Comparison of ENCODE assay signal across 20 cellular contexts in genomic region chr15:41562258-41562657, GRCh38. TPM values are rescaled to one million over a fixed set of nuclear protein-coding genes. Genes with fewer than 3 reads are reported as not detected.
DNase-seq lines count a peak whose midpoint lies in the region; ATAC-seq, FAIRE-seq and TF ChIP-seq lines count a peak whose summit lies in the region.
"Had no signal": no experiment of that assay in that cellular context is flagged by ENCODE, and none has a peak within 500 bp of the region (broad histone marks: within the 10 kb centered on the region; RNA-seq: fewer than 3 reads in every experiment).

No MANE protein-coding gene starts in this region.

- H2BK5ac ChIP-seq in H1 (ENCODE audit: low read depth, low read length) = peak overlapping the region; percentile 80; the same call in 1 of the 2 replicates

- H3K14ac ChIP-seq in H1 (ENCODE audit: insufficient read length) = no peak overlapping the region

- H3K4me2 ChIP-seq in H1 (ENCODE audit: insufficient read depth in 1 of 2, low read depth in 2 of 2, low read length in 2 of 2) (peak overlapping the region; percentile 41 to 61), neural progenitor cell (peak overlapping the region; percentile 99)

- H3K79me2 ChIP-seq in H1 (ENCODE audit: control insufficient read depth in 1 of 2, insufficient read depth in 2 of 2, low read length in 2 of 2) (peaks cover 0 to 21% of the 10 kb centered on the region in 2 experiments; a peak in 1 of 4 replicates), neural progenitor cell (ENCODE audit: low read depth) (peaks cover 51% of the 10 kb centered on the region)

- peak overlapping the region in 1 of 4 experiments; percentile 9; a peak in 1 of 7 replicates for H3K9ac ChIP-seq in H1 (replicated peaks in 1 of 4; ENCODE audit: extremely low read depth in 1 of 4, low read depth in 3 of 4, low read length in 3 of 4)
- H3K9ac ChIP-seq in neural progenitor cell = no peak overlapping the region

- H2BK20ac ChIP-seq in H1 (ENCODE audit: low read length) = peak overlapping the region; percentile 40; the same call in 1 of the 2 replicates

- peaks cover 75% of the 10 kb centered on the region for H3K4me1 Mint-ChIP-seq in neural progenitor cell

- peaks cover 10% of the 10 kb centered on the region for H3K27me3 Mint-ChIP-seq in neural progenitor cell (ENCODE audit: insufficient read depth, low read depth)

- WGBS in H1 (ENCODE audit: extremely low coverage in 1 of 2, insufficient coverage in 1 of 2, insufficient read length in 1 of 2, insufficient replicate concordance in 2 of 2, low coverage in 1 of 2, low lambda C conversion rate in 2 of 2, missing lambda C conversion rate in 1 of 2), 2 experiments = 94% methylated on average over 2 of the region's 4 CpGs; no CpG with 5 or more reads in 1 of the 2 experiments

- no peak overlapping the region for H4K5ac ChIP-seq in H1 (ENCODE audit: insufficient read length, low read depth, low read length)

- H2BK12ac ChIP-seq in H1 (ENCODE audit: low read depth, low read length) = peak overlapping the region; percentile 93

- H4K20me1 ChIP-seq in H1 (replicated peaks in 1 of 2; ENCODE audit: control insufficient read depth in 1 of 2, insufficient read depth in 2 of 2, low read length in 2 of 2) = peaks cover 0 to 3% of the 10 kb centered on the region in 2 experiments
- H4K20me1 ChIP-seq in neural progenitor cell (ENCODE audit: low read depth) = peaks cover 6% of the 10 kb centered on the region

- TF ChIP-seq POLR2A in H1 (IDR thresholded peaks at IDR 0.05; ENCODE audit: control extremely low read depth in 1 of 2, low read depth in 2 of 2, low read length in 2 of 2) = no peak

- H3K23ac ChIP-seq in H1 (ENCODE audit: insufficient read length) = no peak overlapping the region

- FAIRE-seq in H1 (lab: Jason Lieb, UNC) = no peak
- FAIRE-seq: A204.1, GM19239 had no signal

- peak overlapping the region; percentile 76; the same call in 1 of the 2 replicates for H4K8ac ChIP-seq in H1 (ENCODE audit: extremely low read depth, insufficient read depth, low read length)

- H3K4me1 ChIP-seq in left ventricle myocardium inferior (peaks cover 23% of the 10 kb centered on the region), right atrium auricular region (peaks cover 0 to 38% of the 10 kb centered on the region in 2 donors), H1 (replicated peaks in 1 of 4; ENCODE audit: control insufficient read depth in 3 of 4, insufficient read depth in 4 of 4, low read length in 3 of 4) (peaks cover 30 to 67% (median 55%) of the 10 kb centered on the region in 4 experiments), neural progenitor cell (peaks cover 74% of the 10 kb centered on the region)

- no peak for TF ChIP-seq EP300 in H1 (IDR thresholded peaks at IDR 0.05; ENCODE audit: borderline replicate concordance in 1 of 2, low read depth in 2 of 2, low read length in 2 of 2)

- no peak overlapping the region for H2BK15ac ChIP-seq in H1 (ENCODE audit: low read length)

- H3K79me1 ChIP-seq in H1 (ENCODE audit: low read depth, low read length) = no peaks in the 10 kb centered on the region; the same call in none of the 2 replicates

- H2AFZ ChIP-seq in H1 (ENCODE audit: low read length) (no peak overlapping the region), neural progenitor cell (replicated peaks) (no peak overlapping the region)

- TF ChIP-seq CTCF in left ventricle myocardium inferior (IDR thresholded peaks at IDR 0.05; ENCODE audit: borderline replicate concordance) = no peak
- no peak for TF ChIP-seq CTCF in right atrium auricular region (IDR thresholded peaks at IDR 0.05)
- no peak for TF ChIP-seq CTCF in H1 (IDR thresholded peaks at IDR 0.05; ENCODE audit: control extremely low read depth in 1 of 3, insufficient read depth in 1 of 3, low read depth in 1 of 3, low read length in 3 of 3)
- TF ChIP-seq CTCF in neural progenitor cell (IDR thresholded peaks at IDR 0.05) = no peak

- H3K4ac ChIP-seq in H1 (replicated peaks; ENCODE audit: insufficient read length, low read depth, low read length) = no peak overlapping the region

- peaks cover 2% of the 10 kb centered on the region for H3K36me3 Mint-ChIP-seq in neural progenitor cell

- H3K23me2 ChIP-seq in H1 (ENCODE audit: low read depth, low read length) = peaks cover 7% of the 10 kb centered on the region; the same call in 1 of the 2 replicates

- no peak for DNase-seq in left ventricle myocardium inferior
- DNase-seq in right atrium auricular region (ENCODE audit: low spot score) = no peak
- DNase-seq in H1 (ENCODE audit: low read depth in 1 of 2, low spot score in 2 of 2) = no peak
- peak; percentile 22 for DNase-seq in neural progenitor cell (ENCODE audit: low spot score)
- no peak for DNase-seq in NCI-H2081 treated with DMSO at 0.1 percent for 48 hours (lab: John Stamatoyannopoulos, UW)
- DNase-seq in NCI-H2107 (lab: John Stamatoyannopoulos, UW) = no peak
- DNase-seq: activated CD4-positive, alpha-beta T cell treated with anti-CD3 and anti-CD28 coated beads for 48 hours; activated naive CD8-positive, alpha-beta T cell treated with anti-CD3 and anti-CD28 coated beads, Interleukin-2, amount 50 U/mL, for 24 hours; DMS153; GF-D8; NCI-H1930; stimulated activated naive CD4-positive, alpha-beta T cell; SW 1271 had no signal

- TF ChIP-seq RAD21 in H1 (IDR thresholded peaks at IDR 0.05 in 1 of 2, conservative IDR thresholded peaks at IDR 0.05 in 1 of 2; ENCODE audit: low read depth in 2 of 2, low read length in 2 of 2) = no peak

- intact Hi-C loops in left ventricle myocardium inferior (cut with micrococcal nuclease) = no loop called here

- peaks cover 71% of the 10 kb centered on the region for H3F3A ChIP-seq in neural progenitor cell (ENCODE audit: low read depth)

- CTCF ChIA-PET in H1 (lab: Charles Lee; ENCODE audit: partially characterized antibody) = interaction anchor here (0.6 to 5.5 kb wide), 16 partner anchors 8 to 1287 kb away, joined by 3 to 80 read pairs (median 4); no protein-coding TSS in a partner anchor

- peak overlapping the region; percentile 55 for H3K18ac ChIP-seq in H1 (ENCODE audit: extremely low read depth, low read length)

- H3K27ac Mint-ChIP-seq in neural progenitor cell = peak overlapping the region; percentile 74
- H3K27ac Mint-ChIP-seq: activated naive CD8-positive, alpha-beta T cell treated with anti-CD3 and anti-CD28 coated beads, Interleukin-2, amount 50 U/mL, for 24 hours had no signal

- H4K91ac ChIP-seq in H1 (replicated peaks; ENCODE audit: insufficient read length, low read length) = no peak overlapping the region

- no peaks in the 10 kb centered on the region for H3K9me3 ChIP-seq in left ventricle myocardium inferior (replicated peaks)
- H3K9me3 ChIP-seq in right atrium auricular region = no peaks in the 10 kb centered on the region
- H3K9me3 ChIP-seq in H1 (ENCODE audit: insufficient read depth in 2 of 2, low read depth in 1 of 2, low read length in 1 of 2) = no peaks in the 10 kb centered on the region
- no peaks in the 10 kb centered on the region for H3K9me3 ChIP-seq in neural progenitor cell (ENCODE audit: low read depth)
- H3K9me3 ChIP-seq: gastrocnemius medialis, transverse colon had no signal

- ATAC-seq in GM18873 (IDR thresholded peaks at IDR 0.05; ENCODE audit: low FRiP score, unreplicated experiment) = no peak
- ATAC-seq in HG03139 (IDR thresholded peaks at IDR 0.05; ENCODE audit: unreplicated experiment) = no peak
- ATAC-seq: activated naive CD8-positive, alpha-beta T cell treated with anti-CD3 and anti-CD28 coated beads, Interleukin-2, amount 50 U/mL, for 24 hours; gastrocnemius medialis had no signal

- H2BK120ac ChIP-seq in H1 (replicated peaks; ENCODE audit: low read depth, low read length) = no peak overlapping the region

- H3K9me3 Mint-ChIP-seq in neural progenitor cell = no peaks in the 10 kb centered on the region
- H3K9me3 Mint-ChIP-seq: activated naive CD8-positive, alpha-beta T cell treated with anti-CD3 and anti-CD28 coated beads, Interleukin-2, amount 50 U/mL, for 24 hours had no signal

- POLR2A ChIA-PET in H1 (lab: Charles Lee; ENCODE audit: partially characterized antibody) = interaction anchor here (1.1 to 21.2 kb wide), 10 partner anchors 10 to 248 kb away, joined by 3 to 643 read pairs (median 6); partner anchors contain the start of genes LTK and RPAP1

- peak overlapping the region; percentile 21 for H3K56ac ChIP-seq in H1 (replicated peaks; ENCODE audit: insufficient read length, low read depth, low read length)

- H3K27me3 ChIP-seq in left ventricle myocardium inferior (ENCODE audit: low read depth) = no peaks in the 10 kb centered on the region
- no peaks in the 10 kb centered on the region for H3K27me3 ChIP-seq in right atrium auricular region
- no peaks in the 10 kb centered on the region; a peak in 1 of 7 replicates for H3K27me3 ChIP-seq in H1 (replicated peaks in 1 of 4; ENCODE audit: control insufficient read depth in 3 of 4, extremely low read depth in 1 of 4, insufficient read depth in 3 of 4, low read length in 3 of 4)
- H3K27me3 ChIP-seq in neural progenitor cell = no peaks in the 10 kb centered on the region

- peak overlapping the region; percentile 18 for H3K4me3 Mint-ChIP-seq in neural progenitor cell
- H3K4me3 Mint-ChIP-seq: activated naive CD8-positive, alpha-beta T cell treated with anti-CD3 and anti-CD28 coated beads, Interleukin-2, amount 50 U/mL, for 24 hours had no signal

- H3K27ac ChIP-seq in left ventricle myocardium inferior (replicated peaks) (peak overlapping the region; percentile 54), right atrium auricular region (no peak overlapping the region), H1 (ENCODE audit: low read depth, low read length) (peak overlapping the region; percentile 72), neural progenitor cell (peak overlapping the region; percentile 89)
- H3K27ac ChIP-seq: C4-2B, gastrocnemius medialis had no signal

- H3K4me3 ChIP-seq in left ventricle myocardium inferior = no peak overlapping the region
- no peak overlapping the region for H3K4me3 ChIP-seq in right atrium auricular region
- H3K4me3 ChIP-seq in H1 (ENCODE audit: extremely low read depth in 1 of 4, insufficient read depth in 2 of 4, low read depth in 3 of 4, low read length in 4 of 4) = peak overlapping the region in 1 of 4 experiments; percentile 38; a peak in 1 of 8 replicates
- H3K4me3 ChIP-seq in neural progenitor cell = peak overlapping the region; percentile 31
- H3K4me3 ChIP-seq: gastrocnemius medialis, transverse colon had no signal

- H3K36me3 ChIP-seq in left ventricle myocardium inferior (no peaks in the 10 kb centered on the region), right atrium auricular region (no peaks in the 10 kb centered on the region), H1 (ENCODE audit: control insufficient read depth in 2 of 4, insufficient read depth in 4 of 4, low read length in 3 of 4) (peaks cover 0 to 49% (median 6%) of the 10 kb centered on the region in 4 experiments; a peak in 5 of 8 replicates), neural progenitor cell (peaks cover 6% of the 10 kb centered on the region)
- H3K36me3 ChIP-seq: gastrocnemius medialis, transverse colon had no signal

- peak overlapping the region; percentile 97 for H2AK5ac ChIP-seq in H1 (ENCODE audit: low read depth, low read length)

RNA-seq across cellular contexts. Expression of gene TYRO3, which starts 3.2 kb away (rescaled TPM):
- total RNA-seq in left ventricle myocardium inferior (3.3 TPM), right atrium auricular region (1 to 10 TPM; 4.1 to 8.5 TPM), neural progenitor cell (ENCODE audit: low replicate concordance) (59.1 and 116 TPM in 2 replicates)
- total RNA-seq in H1 (2021; fragmentation: NEBNext Ultra II Directional; extraction: Animal tissue kit (Norgen Biotek cat#: 25700)) = 96.8 and 98.8 TPM in 2 replicates
- polyA plus RNA-seq in H1 (2011; rRNA removed) = 82.7 and 131 TPM in 2 replicates
- 84.9 TPM for polyA plus RNA-seq in H1 (2011; cell fraction: cytosol; rRNA removed)
- polyA plus RNA-seq in H1 (2011; cell fraction: nucleus; rRNA removed) = 193 TPM
- polyA plus RNA-seq in H1 (2012, experiment 1 of 2) = 68.1 to 113 TPM (median 105 TPM) in 4 replicates
- 96.2 TPM for polyA plus RNA-seq in H1 (2012, experiment 2 of 2)
- polyA plus RNA-seq in H1 (2013, experiment 1 of 2) = 58.3 TPM
- 62.9 TPM for polyA plus RNA-seq in H1 (2013, experiment 2 of 2)
- polyA minus RNA-seq in H1 (2011; rRNA and poly(A)+ RNA removed) = 166 and 223 TPM in 2 replicates
- polyA minus RNA-seq in H1 (2011; cell fraction: cytosol; rRNA and poly(A)+ RNA removed) = 121 TPM
- 106 TPM for polyA minus RNA-seq in H1 (2011; cell fraction: nucleus; rRNA and poly(A)+ RNA removed)

RNA-seq across cellular contexts. Expression of gene RPAP1, which starts 18.2 kb away (rescaled TPM):
- 25.6 TPM for total RNA-seq in left ventricle myocardium inferior
- total RNA-seq in right atrium auricular region = 10 to 100 TPM; 10.4 to 25.3 TPM
- 84.3 and 86.6 TPM in 2 replicates for total RNA-seq in H1 (2021; fragmentation: NEBNext Ultra II Directional; extraction: Animal tissue kit (Norgen Biotek cat#: 25700))
- 53.3 and 85.6 TPM in 2 replicates for polyA plus RNA-seq in H1 (2011; rRNA removed)
- polyA plus RNA-seq in H1 (2011; cell fraction: cytosol; rRNA removed) = 27.4 TPM
- polyA plus RNA-seq in H1 (2011; cell fraction: nucleus; rRNA removed) = 76.1 TPM
- 66.6 to 76.2 TPM (median 71.2 TPM) in 4 replicates for polyA plus RNA-seq in H1 (2012, experiment 1 of 2)
- polyA plus RNA-seq in H1 (2012, experiment 2 of 2) = 72.7 TPM
- 46.6 TPM for polyA plus RNA-seq in H1 (2013, experiment 1 of 2)
- polyA plus RNA-seq in H1 (2013, experiment 2 of 2) = 43.2 TPM
- 45.1 and 58.5 TPM in 2 replicates for polyA minus RNA-seq in H1 (2011; rRNA and poly(A)+ RNA removed)
- 39.3 TPM for polyA minus RNA-seq in H1 (2011; cell fraction: cytosol; rRNA and poly(A)+ RNA removed)
- 53.5 TPM for polyA minus RNA-seq in H1 (2011; cell fraction: nucleus; rRNA and poly(A)+ RNA removed)
- total RNA-seq in neural progenitor cell (ENCODE audit: low replicate concordance) = 20.3 and 36.8 TPM in 2 replicates

RNA-seq across cellular contexts. Expression of gene LTK, which starts 48.6 kb away (rescaled TPM):
- total RNA-seq in left ventricle myocardium inferior (1.2 TPM), right atrium auricular region (under 1 TPM in 1 of 2 donors, not detected in 1; 0.98 TPM), neural progenitor cell (ENCODE audit: low replicate concordance) (0.12 TPM in 1 of 2 replicates, not detected in the other)
- 0.19 and 0.38 TPM in 2 replicates for total RNA-seq in H1 (2021; fragmentation: NEBNext Ultra II Directional; extraction: Animal tissue kit (Norgen Biotek cat#: 25700))
- 0.05 and 0.06 TPM in 2 replicates for polyA plus RNA-seq in H1 (2011; rRNA removed)
- polyA plus RNA-seq in H1 (2011; cell fraction: cytosol; rRNA removed) = 0.18 TPM
- polyA plus RNA-seq in H1 (2011; cell fraction: nucleus; rRNA removed) = 0.76 TPM
- polyA plus RNA-seq in H1 (2012, experiment 1 of 2) = 0.13 to 0.39 TPM (median 0.19 TPM) in 3 of 4 replicates, not detected in the other
- polyA plus RNA-seq in H1 (2012, experiment 2 of 2) = 0.14 TPM
- 0.14 TPM for polyA plus RNA-seq in H1 (2013, experiment 1 of 2)
- polyA plus RNA-seq in H1 (2013, experiment 2 of 2) = 0.09 TPM
- not detected in 2 replicates for polyA minus RNA-seq in H1 (2011; rRNA and poly(A)+ RNA removed)
- polyA minus RNA-seq in H1 (2011; cell fraction: cytosol; rRNA and poly(A)+ RNA removed) = not detected
- not detected for polyA minus RNA-seq in H1 (2011; cell fraction: nucleus; rRNA and poly(A)+ RNA removed)

Comparison
In these comparisons a context has a peak if more than half of its experiments do, and no peak if none do; other contexts are left out.
1. H3K27ac ChIP-seq: peak in left ventricle myocardium inferior (single experiment), H1 (single experiment) and neural progenitor cell (single experiment); none in right atrium auricular region (0 of 2).